ENCODE assay signal across 2 cellular contexts in the genomic region with DNA sequence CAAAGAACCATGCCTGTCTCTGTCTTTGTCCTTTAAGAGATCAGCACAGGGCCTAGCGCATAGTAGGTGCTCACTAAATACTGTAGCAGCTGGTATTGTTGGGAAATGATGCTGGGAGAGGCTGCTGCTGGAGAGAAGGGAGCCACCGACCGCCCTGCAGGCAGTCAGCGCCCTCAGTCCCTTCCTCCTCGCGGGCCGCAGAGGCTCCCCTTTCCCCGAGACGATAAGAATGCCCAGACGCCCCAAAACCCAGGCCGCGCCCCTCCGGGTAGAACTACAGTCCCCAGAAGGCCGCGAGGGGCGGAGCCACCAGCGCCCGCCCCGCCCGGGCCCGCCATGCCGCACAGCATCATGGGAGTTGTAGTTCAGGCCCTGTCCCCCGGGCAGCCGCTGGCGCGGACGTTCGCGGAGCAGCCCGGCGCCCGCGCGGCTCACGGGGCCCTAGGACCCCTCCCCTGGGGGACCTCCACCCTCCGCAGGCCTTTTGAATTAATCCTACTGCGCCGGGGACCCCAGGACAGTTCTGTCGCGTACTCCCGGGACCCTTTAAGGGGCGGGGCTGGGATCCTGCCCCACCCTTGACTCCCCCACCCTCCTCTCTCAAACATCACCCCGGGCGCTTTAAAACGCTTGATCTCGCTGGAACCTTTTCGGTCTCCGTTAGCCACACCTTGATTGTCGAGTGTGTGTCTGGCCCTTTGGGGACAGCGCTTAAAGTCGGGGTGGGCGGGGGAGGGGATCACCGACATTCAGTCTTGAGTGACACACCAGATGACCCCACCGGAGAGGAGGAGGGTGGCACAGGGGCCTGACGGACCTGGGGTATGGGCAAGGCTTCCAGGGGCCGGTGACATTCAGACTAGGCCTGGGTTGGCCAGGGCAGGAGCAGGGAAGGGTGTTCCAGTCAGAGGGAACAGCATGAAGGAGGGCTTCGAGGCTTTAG.
TF ChIP-seq lines count a peak whose summit lies in the region.

No MANE protein-coding gene starts in this region.

TF ChIP-seq in IMR-90, 13 proteins besides CTCF, POLR2A, EP300 and RAD21:
- peak; percentile 6; the same call in 1 of the 2 replicates for TF ChIP-seq SMC3 (IDR thresholded peaks at IDR 0.05; ENCODE audit: low read depth, low read length)
- TF ChIP-seq NFE2L2 (IDR thresholded peaks at IDR 0.05; ENCODE audit: low read depth, low read length) = no peak
- TF ChIP-seq MAZ (IDR thresholded peaks at IDR 0.05; ENCODE audit: borderline replicate concordance, low read depth, low read length) = peak; percentile 76; the same call in 1 of the 2 replicates

TF ChIP-seq in SK-N-SH treated with all-trans-retinoic acid at 6 μM for 48 hours, 23 proteins besides CTCF, POLR2A, EP300 and RAD21:
- TF ChIP-seq, protein P1, sequence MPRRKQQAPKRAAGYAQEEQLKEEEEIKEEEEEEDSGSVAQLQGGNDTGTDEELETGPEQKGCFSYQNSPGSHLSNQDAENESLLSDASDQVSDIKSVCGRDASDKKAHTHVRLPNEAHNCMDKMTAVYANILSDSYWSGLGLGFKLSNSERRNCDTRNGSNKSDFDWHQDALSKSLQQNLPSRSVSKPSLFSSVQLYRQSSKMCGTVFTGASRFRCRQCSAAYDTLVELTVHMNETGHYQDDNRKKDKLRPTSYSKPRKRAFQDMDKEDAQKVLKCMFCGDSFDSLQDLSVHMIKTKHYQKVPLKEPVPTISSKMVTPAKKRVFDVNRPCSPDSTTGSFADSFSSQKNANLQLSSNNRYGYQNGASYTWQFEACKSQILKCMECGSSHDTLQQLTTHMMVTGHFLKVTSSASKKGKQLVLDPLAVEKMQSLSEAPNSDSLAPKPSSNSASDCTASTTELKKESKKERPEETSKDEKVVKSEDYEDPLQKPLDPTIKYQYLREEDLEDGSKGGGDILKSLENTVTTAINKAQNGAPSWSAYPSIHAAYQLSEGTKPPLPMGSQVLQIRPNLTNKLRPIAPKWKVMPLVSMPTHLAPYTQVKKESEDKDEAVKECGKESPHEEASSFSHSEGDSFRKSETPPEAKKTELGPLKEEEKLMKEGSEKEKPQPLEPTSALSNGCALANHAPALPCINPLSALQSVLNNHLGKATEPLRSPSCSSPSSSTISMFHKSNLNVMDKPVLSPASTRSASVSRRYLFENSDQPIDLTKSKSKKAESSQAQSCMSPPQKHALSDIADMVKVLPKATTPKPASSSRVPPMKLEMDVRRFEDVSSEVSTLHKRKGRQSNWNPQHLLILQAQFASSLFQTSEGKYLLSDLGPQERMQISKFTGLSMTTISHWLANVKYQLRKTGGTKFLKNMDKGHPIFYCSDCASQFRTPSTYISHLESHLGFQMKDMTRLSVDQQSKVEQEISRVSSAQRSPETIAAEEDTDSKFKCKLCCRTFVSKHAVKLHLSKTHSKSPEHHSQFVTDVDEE (CRISPR knock-in tag; IDR thresholded peaks at IDR 0.05) = peak; percentile 25; the same call in 1 of the 2 replicates
- TF ChIP-seq RARB (CRISPR knock-in tag; IDR thresholded peaks at IDR 0.05) (no peak), ZNF8 (CRISPR knock-in tag; IDR thresholded peaks at IDR 0.05) (no peak), CSDC2 (CRISPR knock-in tag; IDR thresholded peaks at IDR 0.05) (no peak)
